Comparison of ENCODE assay signal across 9 cellular contexts in the genomic region with DNA sequence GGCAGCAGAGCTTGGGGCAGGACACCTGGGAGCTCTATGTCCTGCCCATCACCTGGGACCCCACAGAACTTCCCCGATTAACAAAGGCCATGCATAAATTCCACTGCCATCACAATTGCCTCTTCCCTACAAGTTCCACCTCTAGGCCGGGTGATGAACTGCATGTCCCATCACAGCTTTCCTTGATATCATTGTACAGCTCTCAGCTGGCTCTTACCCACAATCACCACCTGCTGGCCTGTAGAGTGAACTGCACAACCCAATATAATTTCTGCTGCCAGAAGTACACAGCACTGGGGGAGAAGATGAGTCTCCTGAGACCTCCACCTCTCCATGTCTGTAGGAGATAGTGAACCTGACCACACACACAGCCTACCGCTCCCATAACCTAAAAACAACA.
A peak's percentile ranks its signal among the peaks of the same experiment; 100 is the strongest.
DNase-seq lines count a peak whose midpoint lies in the region; ATAC-seq, FAIRE-seq and TF ChIP-seq lines count a peak whose summit lies in the region.
"Had no signal": no experiment of that assay in that cellular context is flagged by ENCODE, and none has a peak within 500 bp of the region (broad histone marks: within the 10 kb centered on the region; RNA-seq: fewer than 3 reads in every experiment).

No MANE protein-coding gene starts in this region.

- no peaks in the 10 kb centered on the region for H3K27me3 Mint-ChIP-seq in progenitor cell of endocrine pancreas
- H3K27me3 Mint-ChIP-seq in activated T-helper 2 cell treated with anti-CD3 and anti-CD28 coated beads, Interferon-gamma antibody, Interleukin-2, Interleukin-4, amounts not matched to agents 10 μg/mL and 5 μg/mL and 100 μg/mL, durations not matched to agents 14 hours and 24 hours and 36 hours (ENCODE audit: low read depth) = no peaks in the 10 kb centered on the region

- H3K36me3 Mint-ChIP-seq in progenitor cell of endocrine pancreas (ENCODE audit: insufficient read depth) = no peaks in the 10 kb centered on the region
- no peaks in the 10 kb centered on the region for H3K36me3 Mint-ChIP-seq in activated T-helper 2 cell treated with anti-CD3 and anti-CD28 coated beads, Interferon-gamma antibody, Interleukin-2, Interleukin-4, amounts not matched to agents 10 μg/mL and 5 μg/mL and 100 μg/mL, durations not matched to agents 14 hours and 24 hours and 36 hours (ENCODE audit: low read depth)

- no peak for FAIRE-seq in RCC 7860 (lab: Jason Lieb, UNC)
- FAIRE-seq: A204.1 had no signal

- H3K9me3 Mint-ChIP-seq in progenitor cell of endocrine pancreas (ENCODE audit: low read depth) = peaks cover 26% of the 10 kb centered on the region
- no peaks in the 10 kb centered on the region for H3K9me3 Mint-ChIP-seq in activated T-helper 2 cell treated with anti-CD3 and anti-CD28 coated beads, Interferon-gamma antibody, Interleukin-2, Interleukin-4, amounts not matched to agents 10 μg/mL and 5 μg/mL and 100 μg/mL, durations not matched to agents 14 hours and 24 hours and 36 hours

- H3K4me3 Mint-ChIP-seq in progenitor cell of endocrine pancreas (ENCODE audit: low read depth) = no peak overlapping the region
- no peak overlapping the region for H3K4me3 Mint-ChIP-seq in activated T-helper 2 cell treated with anti-CD3 and anti-CD28 coated beads, Interferon-gamma antibody, Interleukin-2, Interleukin-4, amounts not matched to agents 10 μg/mL and 5 μg/mL and 100 μg/mL, durations not matched to agents 14 hours and 24 hours and 36 hours (ENCODE audit: low read depth)

- peak; percentile 57 for TF ChIP-seq CTCF in progenitor cell of endocrine pancreas (IDR thresholded peaks at IDR 0.05; ENCODE audit: unreplicated experiment)

- peak; percentile 46 for DNase-seq in DMS 273 (lab: John Stamatoyannopoulos, UW; ENCODE audit: unreplicated experiment)
- DNase-seq in DMS 273 treated with DMSO at 0.1 percent for 48 hours (lab: John Stamatoyannopoulos, UW) = no peak
- DNase-seq in HT1080 (ENCODE audit: low read depth) = peak; percentile 48
- peak; percentile 4 for DNase-seq in astrocyte of the hippocampus (ENCODE audit: low read depth, low spot score)
- DNase-seq in progenitor cell of endocrine pancreas (ENCODE audit: low spot score, unreplicated experiment) = no peak
- no peak for DNase-seq in RCC 7860 (ENCODE audit: low spot score)
- DNase-seq in activated T-helper 2 cell treated with anti-CD3 and anti-CD28 coated beads, Interferon-gamma antibody, Interleukin-2, Interleukin-4, amounts not matched to agents 10 μg/mL and 5 μg/mL and 100 μg/mL, durations not matched to agents 14 hours and 24 hours and 36 hours (ENCODE audit: low spot score) = no peak

- H3K27ac Mint-ChIP-seq in progenitor cell of endocrine pancreas = no peak overlapping the region
- no peak overlapping the region for H3K27ac Mint-ChIP-seq in activated T-helper 2 cell treated with anti-CD3 and anti-CD28 coated beads, Interferon-gamma antibody, Interleukin-2, Interleukin-4, amounts not matched to agents 10 μg/mL and 5 μg/mL and 100 μg/mL, durations not matched to agents 14 hours and 24 hours and 36 hours

- intact Hi-C loops in activated T-helper 2 cell treated with anti-CD3 and anti-CD28 coated beads, Interferon-gamma antibody, Interleukin-2, Interleukin-4, amounts not matched to agents 10 μg/mL and 5 μg/mL and 100 μg/mL, durations not matched to agents 14 hours and 24 hours and 36 hours (cut with micrococcal nuclease) = loop anchor here (10.0 kb wide), 1 partner anchor 240 kb away; no protein-coding TSS in a partner anchor

- H3K4me1 Mint-ChIP-seq in progenitor cell of endocrine pancreas (ENCODE audit: low read depth) = no peaks in the 10 kb centered on the region
- no peaks in the 10 kb centered on the region for H3K4me1 Mint-ChIP-seq in activated T-helper 2 cell treated with anti-CD3 and anti-CD28 coated beads, Interferon-gamma antibody, Interleukin-2, Interleukin-4, amounts not matched to agents 10 μg/mL and 5 μg/mL and 100 μg/mL, durations not matched to agents 14 hours and 24 hours and 36 hours (ENCODE audit: low read depth)

- peak; percentile 98 for ATAC-seq in GM21825 (IDR thresholded peaks at IDR 0.05; ENCODE audit: unreplicated experiment)

Comparison
In these comparisons a context has a peak if more than half of its experiments do, and no peak if none do; other contexts are left out.
1. DNase-seq: peak in DMS 273 (single experiment), HT1080 (single experiment) and astrocyte of the hippocampus (single experiment); none in DMS 273 treated with DMSO at 0.1 percent for 48 hours (single experiment), progenitor cell of endocrine pancreas (single experiment), RCC 7860 (single experiment) and activated T-helper 2 cell treated with anti-CD3 and anti-CD28 coated beads, Interferon-gamma antibody, Interleukin-2, Interleukin-4, amounts not matched to agents 10 μg/mL and 5 μg/mL and 100 μg/mL, durations not matched to agents 14 hours and 24 hours and 36 hours (single experiment).